3 cellular contexts compared by ENCODE assay signal in genomic region chr14:69375722-69376121, GRCh38.
TF ChIP-seq lines count a peak whose summit lies in the region.

No MANE protein-coding gene starts in this region.

TF ChIP-seq in HepG2, 621 proteins besides CTCF, POLR2A, EP300 and RAD21 (continues in another document):
- no peak for TF ChIP-seq ZNF12 (CRISPR knock-in tag; IDR thresholded peaks at IDR 0.05)
- 0 out of 2 replicates have a peak, but pooled peaks have one; percentile 77 for TF ChIP-seq ZNF770 (CRISPR knock-in tag; IDR thresholded peaks at IDR 0.05)
- no peak for TF ChIP-seq E2F2 (CRISPR knock-in tag; IDR thresholded peaks at IDR 0.05; ENCODE audit: borderline replicate concordance)
- no peak for TF ChIP-seq ZHX2 (IDR thresholded peaks at IDR 0.05; ENCODE audit: low read depth)
- no peak for TF ChIP-seq ZHX2 (CRISPR knock-in tag; IDR thresholded peaks at IDR 0.05; ENCODE audit: borderline replicate concordance)
- no peak for TF ChIP-seq ZNF841 (CRISPR knock-in tag; IDR thresholded peaks at IDR 0.05; ENCODE audit: borderline replicate concordance)

TF ChIP-seq in GM12891, 5 proteins besides CTCF, POLR2A, EP300 and RAD21:
- peak; percentile 55; the same call in 1 of the 2 replicates for TF ChIP-seq POLR2AphosphoS5 (IDR thresholded peaks at IDR 0.05; ENCODE audit: low read depth, low read length)
- no peak for TF ChIP-seq PAX5 (IDR thresholded peaks at IDR 0.05; ENCODE audit: insufficient read depth, low read length, severe bottlenecking)

TF ChIP-seq in H1, 55 proteins besides CTCF, POLR2A, EP300 and RAD21:
- TF ChIP-seq POLR2AphosphoS5 (IDR thresholded peaks at IDR 0.05; ENCODE audit: low read depth, low read length): peak; percentile 27; the same call in 1 of the 2 replicates
- TF ChIP-seq CBX5 (IDR thresholded peaks at IDR 0.05; ENCODE audit: low read depth, low read length): no peak
- no peak for TF ChIP-seq FOSL1 (IDR thresholded peaks at IDR 0.05; ENCODE audit: insufficient read depth, low read depth, low read length)
- no peak for TF ChIP-seq BACH1 (IDR thresholded peaks at IDR 0.05; ENCODE audit: low read length)
- TF ChIP-seq KDM4A (IDR thresholded peaks at IDR 0.05; ENCODE audit: low read depth, low read length, severe bottlenecking): no peak
